In genomic region chr10:9501944-9502343, GRCh38 we compare ENCODE assay signal across 33 cellular contexts.
"Had no signal": no experiment of that assay in that cellular context is flagged by ENCODE, and none has a peak within 500 bp of the region (broad histone marks: within the 10 kb centered on the region; RNA-seq: fewer than 3 reads in every experiment).

No MANE protein-coding gene starts in this region.

- DNase-seq: activated CD4-positive, alpha-beta memory T cell treated with anti-CD3 and anti-CD28 coated beads for 36 hours; activated CD4-positive, alpha-beta T cell treated with anti-CD3 and anti-CD28 coated beads for 36 hours; activated CD4-positive, alpha-beta T cell treated with anti-CD3 and anti-CD28 coated beads, Interleukin-2, amount 10 ng/mL, durations not matched to agents 24 days and 14 days; activated CD4-positive, CD25-positive, alpha-beta regulatory T cell; activated CD4-positive, CD25-positive, alpha-beta regulatory T cell treated with anti-CD3 and anti-CD28 coated beads, Interleukin-2, amount 50 U/mL, for 72 hours; activated CD8-positive, alpha-beta memory T cell treated with anti-CD3 and anti-CD28 coated beads, Interleukin-2, amount 10 ng/mL, durations not matched to agents 7 days and 5 days; activated CD8-positive, alpha-beta memory T cell treated with anti-CD3 and anti-CD28 coated beads, Interleukin-2, amount 50 U/mL, for 4 hours; activated CD8-positive, alpha-beta T cell treated with anti-CD3 and anti-CD28 coated beads, Interleukin-2, amount 10 ng/mL, durations not matched to agents 7 days and 5 days; activated effector memory CD4-positive, alpha-beta T cell treated with anti-CD3 and anti-CD28 coated beads, Interleukin-2, amount 50 U/mL, for 16 hours; activated naive CD4-positive, alpha-beta T cell treated with anti-CD3 and anti-CD28 coated beads for 36 hours; activated naive CD8-positive, alpha-beta T cell treated with anti-CD3 and anti-CD28 coated beads for 36 hours; activated naive CD8-positive, alpha-beta T cell treated with anti-CD3 and anti-CD28 coated beads, Interleukin-2, amount 50 U/mL, for 24 hours; activated T-cell treated with anti-CD3 and anti-CD28 coated beads, Interleukin-2, amount 50 U/mL, for 1 hour; activated T-cell treated with anti-CD3 and anti-CD28 coated beads, Interleukin-2, amount 50 U/mL, for 48 hours; adrenal gland; amygdala; aorta; effector CD4-positive, alpha-beta T cell; effector memory CD8-positive, alpha-beta T cell; erythroblast; foreskin melanocyte; heart right ventricle; T-helper 2 cell had no signal

- H3K4me1 ChIP-seq: adrenal gland, breast epithelium, esophagus muscularis mucosa, gastroesophageal sphincter, heart right ventricle had no signal

- H3K4me3 ChIP-seq: adrenal gland, breast epithelium, coronary artery, esophagus muscularis mucosa, gastroesophageal sphincter, heart right ventricle had no signal

- H3K4me3 Mint-ChIP-seq: activated CD4-positive, alpha-beta memory T cell treated with anti-CD3 and anti-CD28 coated beads for 36 hours; activated CD4-positive, alpha-beta T cell treated with anti-CD3 and anti-CD28 coated beads for 36 hours; activated CD4-positive, alpha-beta T cell treated with anti-CD3 and anti-CD28 coated beads, Interleukin-2, amount 10 ng/mL, durations not matched to agents 24 days and 14 days; activated CD8-positive, alpha-beta memory T cell treated with anti-CD3 and anti-CD28 coated beads, Interleukin-2, amount 10 ng/mL, durations not matched to agents 7 days and 5 days; activated CD8-positive, alpha-beta T cell treated with anti-CD3 and anti-CD28 coated beads, Interleukin-2, amount 10 ng/mL, durations not matched to agents 7 days and 5 days; activated naive CD4-positive, alpha-beta T cell treated with anti-CD3 and anti-CD28 coated beads for 36 hours; activated naive CD4-positive, alpha-beta T cell treated with anti-CD3 and anti-CD28 coated beads, Interleukin-2, amount 50 U/mL, for 24 hours; activated naive CD8-positive, alpha-beta T cell treated with anti-CD3 and anti-CD28 coated beads for 36 hours; activated naive CD8-positive, alpha-beta T cell treated with anti-CD3 and anti-CD28 coated beads, Interleukin-2, amount 50 U/mL, for 24 hours; activated T-helper 1 cell treated with anti-CD3 and anti-CD28 coated beads, Interleukin-12 subunit alpha, Interleukin-12 subunit beta, Interleukin-2, Interleukin-4 antibody, amounts not matched to agents 30 ng/mL and 10 ng/mL and 1 ng/mL, durations not matched to agents 14 hours and 24 hours and 36 hours; brain; central memory CD8-positive, alpha-beta T cell; dendritic cell treated with granulocyte-macrophage colony-stimulating factor and Interleukin-4, amounts not matched to agents 40 ng/mL and 50 ng/mL, for 4 days; effector memory CD8-positive, alpha-beta T cell had no signal

- H3K27ac ChIP-seq: adrenal gland, breast epithelium, coronary artery, esophagus muscularis mucosa, gastroesophageal sphincter, heart right ventricle had no signal

- H3K9me3 Mint-ChIP-seq: activated CD4-positive, alpha-beta memory T cell treated with anti-CD3 and anti-CD28 coated beads for 36 hours; activated CD4-positive, alpha-beta T cell treated with anti-CD3 and anti-CD28 coated beads, Interleukin-2, amount 10 ng/mL, durations not matched to agents 24 days and 14 days; activated naive CD4-positive, alpha-beta T cell treated with anti-CD3 and anti-CD28 coated beads for 36 hours; activated naive CD4-positive, alpha-beta T cell treated with anti-CD3 and anti-CD28 coated beads, Interleukin-2, amount 50 U/mL, for 24 hours; activated naive CD8-positive, alpha-beta T cell treated with anti-CD3 and anti-CD28 coated beads for 36 hours; activated naive CD8-positive, alpha-beta T cell treated with anti-CD3 and anti-CD28 coated beads, Interleukin-2, amount 50 U/mL, for 24 hours; activated T-helper 1 cell treated with anti-CD3 and anti-CD28 coated beads, Interleukin-12 subunit alpha, Interleukin-12 subunit beta, Interleukin-2, Interleukin-4 antibody, amounts not matched to agents 30 ng/mL and 10 ng/mL and 1 ng/mL, durations not matched to agents 14 hours and 24 hours and 36 hours; activated T-helper 2 cell treated with anti-CD3 and anti-CD28 coated beads, Interferon-gamma antibody, Interleukin-2, Interleukin-4, amounts not matched to agents 10 μg/mL and 5 μg/mL and 100 μg/mL, durations not matched to agents 14 hours and 24 hours and 36 hours; brain; dendritic cell treated with granulocyte-macrophage colony-stimulating factor and Interleukin-4, amounts not matched to agents 40 ng/mL and 50 ng/mL, for 4 days; effector memory CD8-positive, alpha-beta T cell had no signal

- H3K36me3 ChIP-seq: adrenal gland, breast epithelium, esophagus muscularis mucosa, gastroesophageal sphincter, heart right ventricle had no signal

- H3K4me1 Mint-ChIP-seq: activated CD4-positive, alpha-beta T cell treated with anti-CD3 and anti-CD28 coated beads for 36 hours; activated CD4-positive, alpha-beta T cell treated with anti-CD3 and anti-CD28 coated beads, Interleukin-2, amount 10 ng/mL, durations not matched to agents 24 days and 14 days; activated CD8-positive, alpha-beta memory T cell treated with anti-CD3 and anti-CD28 coated beads, Interleukin-2, amount 10 ng/mL, durations not matched to agents 7 days and 5 days; activated naive CD4-positive, alpha-beta T cell treated with anti-CD3 and anti-CD28 coated beads, Interleukin-2, amount 50 U/mL, for 24 hours; activated naive CD8-positive, alpha-beta T cell treated with anti-CD3 and anti-CD28 coated beads for 36 hours; activated naive CD8-positive, alpha-beta T cell treated with anti-CD3 and anti-CD28 coated beads, Interleukin-2, amount 50 U/mL, for 24 hours; central memory CD8-positive, alpha-beta T cell had no signal

- H3K27ac Mint-ChIP-seq: activated CD4-positive, alpha-beta memory T cell treated with anti-CD3 and anti-CD28 coated beads for 36 hours; activated CD4-positive, alpha-beta T cell treated with anti-CD3 and anti-CD28 coated beads for 36 hours; activated CD4-positive, alpha-beta T cell treated with anti-CD3 and anti-CD28 coated beads, Interleukin-2, amount 10 ng/mL, durations not matched to agents 24 days and 14 days; activated CD8-positive, alpha-beta memory T cell treated with anti-CD3 and anti-CD28 coated beads, Interleukin-2, amount 10 ng/mL, durations not matched to agents 7 days and 5 days; activated CD8-positive, alpha-beta T cell treated with anti-CD3 and anti-CD28 coated beads, Interleukin-2, amount 10 ng/mL, durations not matched to agents 7 days and 5 days; activated naive CD4-positive, alpha-beta T cell treated with anti-CD3 and anti-CD28 coated beads for 36 hours; activated naive CD4-positive, alpha-beta T cell treated with anti-CD3 and anti-CD28 coated beads, Interleukin-2, amount 50 U/mL, for 24 hours; activated naive CD8-positive, alpha-beta T cell treated with anti-CD3 and anti-CD28 coated beads for 36 hours; activated naive CD8-positive, alpha-beta T cell treated with anti-CD3 and anti-CD28 coated beads, Interleukin-2, amount 50 U/mL, for 24 hours; activated T-helper 1 cell treated with anti-CD3 and anti-CD28 coated beads, Interleukin-12 subunit alpha, Interleukin-12 subunit beta, Interleukin-2, Interleukin-4 antibody, amounts not matched to agents 30 ng/mL and 10 ng/mL and 1 ng/mL, durations not matched to agents 14 hours and 24 hours and 36 hours; activated T-helper 2 cell treated with anti-CD3 and anti-CD28 coated beads, Interferon-gamma antibody, Interleukin-2, Interleukin-4, amounts not matched to agents 10 μg/mL and 5 μg/mL and 100 μg/mL, durations not matched to agents 14 hours and 24 hours and 36 hours; brain; dendritic cell treated with granulocyte-macrophage colony-stimulating factor and Interleukin-4, amounts not matched to agents 40 ng/mL and 50 ng/mL, for 4 days; effector memory CD8-positive, alpha-beta T cell had no signal

- H3K27me3 Mint-ChIP-seq: activated CD4-positive, alpha-beta memory T cell treated with anti-CD3 and anti-CD28 coated beads for 36 hours; activated CD4-positive, alpha-beta T cell treated with anti-CD3 and anti-CD28 coated beads, Interleukin-2, amount 10 ng/mL, durations not matched to agents 24 days and 14 days; activated CD8-positive, alpha-beta memory T cell treated with anti-CD3 and anti-CD28 coated beads, Interleukin-2, amount 10 ng/mL, durations not matched to agents 7 days and 5 days; activated naive CD8-positive, alpha-beta T cell treated with anti-CD3 and anti-CD28 coated beads, Interleukin-2, amount 50 U/mL, for 24 hours; central memory CD8-positive, alpha-beta T cell; dendritic cell treated with granulocyte-macrophage colony-stimulating factor and Interleukin-4, amounts not matched to agents 40 ng/mL and 50 ng/mL, for 4 days; effector memory CD8-positive, alpha-beta T cell had no signal

- ATAC-seq: activated CD4-positive, alpha-beta T cell treated with anti-CD3 and anti-CD28 coated beads for 36 hours; activated CD8-positive, alpha-beta memory T cell treated with anti-CD3 and anti-CD28 coated beads, Interleukin-2, amount 10 ng/mL, durations not matched to agents 7 days and 5 days; activated CD8-positive, alpha-beta T cell treated with anti-CD3 and anti-CD28 coated beads, Interleukin-2, amount 10 ng/mL, durations not matched to agents 7 days and 5 days; activated naive CD8-positive, alpha-beta T cell treated with anti-CD3 and anti-CD28 coated beads, Interleukin-2, amount 50 U/mL, for 24 hours; effector memory CD8-positive, alpha-beta T cell; gastroesophageal sphincter; heart right ventricle had no signal

- H3K27me3 ChIP-seq: adrenal gland, breast epithelium, esophagus muscularis mucosa, gastroesophageal sphincter, heart right ventricle had no signal

- H3K36me3 Mint-ChIP-seq: activated CD4-positive, alpha-beta memory T cell treated with anti-CD3 and anti-CD28 coated beads for 36 hours; activated CD8-positive, alpha-beta memory T cell treated with anti-CD3 and anti-CD28 coated beads, Interleukin-2, amount 10 ng/mL, durations not matched to agents 7 days and 5 days; activated naive CD4-positive, alpha-beta T cell treated with anti-CD3 and anti-CD28 coated beads, Interleukin-2, amount 50 U/mL, for 24 hours; activated naive CD8-positive, alpha-beta T cell treated with anti-CD3 and anti-CD28 coated beads for 36 hours; brain had no signal

- H3K9me3 ChIP-seq: adrenal gland, breast epithelium, esophagus muscularis mucosa, gastroesophageal sphincter, heart right ventricle had no signal
